8 cellular contexts compared by ENCODE assay signal in genomic region chr6:144008501-144009245, GRCh38. TPM values are rescaled to one million over a fixed set of nuclear protein-coding genes. Genes with fewer than 3 reads are reported as not detected.
A peak's percentile ranks its signal among the peaks of the same experiment; 100 is the strongest.
DNase-seq lines count a peak whose midpoint lies in the region; ATAC-seq and TF ChIP-seq lines count a peak whose summit lies in the region.

No MANE protein-coding gene starts in this region.

- H3K27me3 Mint-ChIP-seq in endothelial cell (ENCODE audit: unreplicated experiment): peaks cover 9% of the 10 kb centered on the region
- peaks cover 29% of the 10 kb centered on the region for H3K27me3 Mint-ChIP-seq in neural crest cell (ENCODE audit: low read depth)

- H3K4me3 Mint-ChIP-seq in endothelial cell (ENCODE audit: unreplicated experiment): peak overlapping the region; percentile 89
- H3K4me3 Mint-ChIP-seq in neural crest cell: peak overlapping the region; percentile 62

- H3K27ac ChIP-seq in KMS-11: no peak overlapping the region

- no peaks in the 10 kb centered on the region for H3K4me1 ChIP-seq in KMS-11 (ENCODE audit: low read depth, poor library complexity, severe bottlenecking)

- peak overlapping the region; percentile 50 for H3K27ac Mint-ChIP-seq in endothelial cell (ENCODE audit: unreplicated experiment)
- H3K27ac Mint-ChIP-seq in neural crest cell (ENCODE audit: unreplicated experiment): no peak overlapping the region

- H2AFZ ChIP-seq in KMS-11 (ENCODE audit: low read depth): peak overlapping the region; percentile 44; the same call in 1 of the 2 replicates

- H3K9me3 Mint-ChIP-seq in endothelial cell (ENCODE audit: unreplicated experiment) (peaks cover 5% of the 10 kb centered on the region), neural crest cell (peaks cover 8% of the 10 kb centered on the region)

- TF ChIP-seq CTCF in KMS-11 (conservative IDR thresholded peaks at IDR 0.05; ENCODE audit: low read depth, low read length) (no peak), endothelial cell (IDR thresholded peaks at IDR 0.05; ENCODE audit: unreplicated experiment) (no peak), neural crest cell (conservative IDR thresholded peaks at IDR 0.05) (no peak)

- H3K9ac ChIP-seq in KMS-11: no peak overlapping the region; the same call in 1 of the 2 replicates

- no peaks in the 10 kb centered on the region for H3K36me3 ChIP-seq in KMS-11 (ENCODE audit: insufficient read depth)

- DNase-seq in endothelial cell (ENCODE audit: low spot score): no peak
- DNase-seq in neural crest cell (ENCODE audit: low read depth, low spot score): no peak
- DNase-seq in activated CD4-positive, alpha-beta T cell treated with anti-CD3 and anti-CD28 coated beads for 4 hours: no peak
- no peak for DNase-seq in activated CD4-positive, CD25-positive, alpha-beta regulatory T cell (lab: John Stamatoyannopoulos, UW)

- H3K4me1 Mint-ChIP-seq in endothelial cell (ENCODE audit: unreplicated experiment) (peaks cover 2% of the 10 kb centered on the region), neural crest cell (peaks cover 10% of the 10 kb centered on the region)

- H3K36me3 Mint-ChIP-seq in endothelial cell (ENCODE audit: low read depth, unreplicated experiment) (peaks cover 13% of the 10 kb centered on the region), neural crest cell (ENCODE audit: low read depth) (peaks cover 14% of the 10 kb centered on the region)

- H4K20me1 ChIP-seq in KMS-11 (ENCODE audit: insufficient read depth): no peaks in the 10 kb centered on the region

- ATAC-seq in GM19023 (IDR thresholded peaks at IDR 0.05; ENCODE audit: unreplicated experiment): peak; percentile 33
- no peak for ATAC-seq in GM21529 (IDR thresholded peaks at IDR 0.05; ENCODE audit: unreplicated experiment)
- ATAC-seq in GM18498 (IDR thresholded peaks at IDR 0.05; ENCODE audit: unreplicated experiment): no peak

- H3K4me2 ChIP-seq in KMS-11: no peak overlapping the region

- no peak overlapping the region for H3K4me3 ChIP-seq in KMS-11 (IDR thresholded peaks at IDR 0.05; ENCODE audit: insufficient read depth, low read depth, low read length)

- H3K27me3 ChIP-seq in KMS-11 (ENCODE audit: insufficient read depth, low read depth): no peaks in the 10 kb centered on the region

- H3K79me2 ChIP-seq in KMS-11 (ENCODE audit: insufficient read depth, low read depth): no peaks in the 10 kb centered on the region

RNA-seq across cellular contexts. Expression of gene PLAGL1, which starts 0.6 kb away (rescaled TPM):
- total RNA-seq in endothelial cell (ENCODE audit: unreplicated experiment): 294 TPM
- total RNA-seq in neural crest cell: 29.7 and 29.9 TPM in 2 replicates
